15 cellular contexts compared by ENCODE assay signal in genomic region chr12:117377758-117378157, GRCh38. TPM values are rescaled to one million over a fixed set of nuclear protein-coding genes. Genes with fewer than 3 reads are reported as not detected.
DNase-seq lines count a peak whose midpoint lies in the region; ATAC-seq and TF ChIP-seq lines count a peak whose summit lies in the region.
"Had no signal": no experiment of that assay in that cellular context is flagged by ENCODE, and none has a peak within 500 bp of the region (broad histone marks: within the 10 kb centered on the region; RNA-seq: fewer than 3 reads in every experiment).

No MANE protein-coding gene starts in this region.

- no peaks in the 10 kb centered on the region for H3K79me2 ChIP-seq in GM23338 (replicated peaks; ENCODE audit: insufficient read depth)

- no peaks in the 10 kb centered on the region for H3K4me1 ChIP-seq in GM23338 (ENCODE audit: insufficient read depth)
- no peaks in the 10 kb centered on the region for H3K4me1 ChIP-seq in endodermal cell (ENCODE audit: control insufficient read depth, insufficient read depth, low read length)
- H3K4me1 ChIP-seq: stomach had no signal

- peak; percentile 61 for ATAC-seq in GM23338
- no peak for ATAC-seq in HG03135 (IDR thresholded peaks at IDR 0.05; ENCODE audit: unreplicated experiment)
- ATAC-seq: T-helper 17 cell had no signal

- DNase-seq in Caki2 (ENCODE audit: low read depth) (peak; percentile 36), GM23338 (ENCODE audit: low spot score) (peak; percentile 75), NCI-H510A treated with DMSO at 0.1 percent for 48 hours (lab: John Stamatoyannopoulos, UW) (peak; percentile 70), endodermal cell (peak; percentile 80), GM13976 (ENCODE audit: low spot score) (no peak), MV-4-11 (lab: John Stamatoyannopoulos, UW) (no peak)
- DNase-seq in stimulated activated CD4-positive, alpha-beta T cell treated with anti-CD3 and anti-CD28 coated beads, Interleukin-12 subunit alpha, Interleukin-12 subunit beta, amount 100 ng/mL, for 4 hours = no peak
- DNase-seq: activated CD4-positive, alpha-beta T cell treated with anti-CD3 and anti-CD28 coated beads, Interleukin-2, amount 50 U/mL, for 1 hour; aorta; NCI-H1092; stomach; T-helper 17 cell had no signal

- H3K9ac ChIP-seq in endodermal cell (ENCODE audit: extremely low read depth, low read length, poor library complexity, severe bottlenecking) = no peak overlapping the region

- no peak overlapping the region for H3K27ac ChIP-seq in GM23338 (ENCODE audit: low read depth)
- no peak overlapping the region for H3K27ac ChIP-seq in endodermal cell (ENCODE audit: low read depth, low read length)
- H3K27ac ChIP-seq: stomach had no signal

- WGBS in endodermal cell (ENCODE audit: insufficient coverage in 1 of 2, insufficient read length in 1 of 2), 2 experiments = 92% methylated on average over 2 of the region's 2 CpGs; no CpG with 5 or more reads in 1 of the 2 experiments

- H3K36me3 ChIP-seq in GM23338 (ENCODE audit: insufficient read depth) = no peaks in the 10 kb centered on the region
- no peaks in the 10 kb centered on the region for H3K36me3 ChIP-seq in endodermal cell (ENCODE audit: control insufficient read depth, insufficient read depth, low read length)
- H3K36me3 ChIP-seq: stomach had no signal

- H3K36me3 Mint-ChIP-seq in GM23338 (ENCODE audit: low read depth) (peaks cover 11% of the 10 kb centered on the region), endodermal cell (ENCODE audit: low read depth) (no peaks in the 10 kb centered on the region)
- H3K36me3 Mint-ChIP-seq: mesothelial cell of epicardium had no signal

- H3K9me3 ChIP-seq in endodermal cell (ENCODE audit: control insufficient read depth, low read length) = no peaks in the 10 kb centered on the region

- H3K9me2 ChIP-seq in GM23338 (ENCODE audit: insufficient read depth) = peaks cover 5% of the 10 kb centered on the region; the same call in 1 of the 2 replicates

- H3K4me3 Mint-ChIP-seq in GM23338 (no peak overlapping the region), endodermal cell (no peak overlapping the region)
- H3K4me3 Mint-ChIP-seq: mesothelial cell of epicardium, T-helper 17 cell had no signal

- no peak overlapping the region for H3K4me3 ChIP-seq in GM23338
- H3K4me3 ChIP-seq in endodermal cell (ENCODE audit: low read length) = no peak overlapping the region
- H3K4me3 ChIP-seq: stomach had no signal

- in situ Hi-C loops in Caki2 (cut with HindIII; ENCODE audit: low pct_unique_long_range_greater_than_20kb, low sequenced_read_pairs) (no loop called here), GM13976 (cut with MboI; ENCODE audit: low sequenced_read_pairs, unreplicated experiment) (no loop called here)

- H3K9me3 Mint-ChIP-seq in GM23338 (peaks cover 24% of the 10 kb centered on the region), endodermal cell (peaks cover 10% of the 10 kb centered on the region)

- H4K20me1 ChIP-seq in GM23338 (replicated peaks; ENCODE audit: insufficient read depth) = no peaks in the 10 kb centered on the region

- H2AFZ ChIP-seq in GM23338 = no peak overlapping the region

- H3K27me3 Mint-ChIP-seq in GM23338 (ENCODE audit: insufficient read depth, low read depth, poor library complexity) (peaks cover 8% of the 10 kb centered on the region), endodermal cell (ENCODE audit: insufficient read depth) (peaks cover 25% of the 10 kb centered on the region)
- H3K27me3 Mint-ChIP-seq: T-helper 17 cell had no signal

- H3K4me2 ChIP-seq in GM23338 = no peak overlapping the region

- no peak for TF ChIP-seq CTCF in GM23338 (conservative IDR thresholded peaks at IDR 0.05; ENCODE audit: low read depth in 2 of 2)
- TF ChIP-seq CTCF in endodermal cell (conservative IDR thresholded peaks at IDR 0.05) = no peak
- TF ChIP-seq CTCF in GM13976 (IDR thresholded peaks at IDR 0.05; ENCODE audit: borderline replicate concordance, control extremely low read depth, extremely low read depth, insufficient read depth, missing control alignments) = no peak

- H3K4me1 Mint-ChIP-seq in GM23338 = peaks cover 3% of the 10 kb centered on the region
- H3K4me1 Mint-ChIP-seq in endodermal cell = no peaks in the 10 kb centered on the region
- H3K4me1 Mint-ChIP-seq: mesothelial cell of epicardium, T-helper 17 cell had no signal

- H3K27me3 ChIP-seq in GM23338 (ENCODE audit: insufficient read depth) (no peaks in the 10 kb centered on the region), endodermal cell (ENCODE audit: control insufficient read depth, insufficient read depth, low read length, poor library complexity, severe bottlenecking) (peaks cover 8% of the 10 kb centered on the region)

- H3F3A ChIP-seq in GM23338 (replicated peaks; ENCODE audit: low read depth) = no peaks in the 10 kb centered on the region

- H3K27ac Mint-ChIP-seq in GM23338 (no peak overlapping the region), endodermal cell (no peak overlapping the region)
- H3K27ac Mint-ChIP-seq: mesothelial cell of epicardium, T-helper 17 cell had no signal

TF ChIP-seq in GM23338, 12 proteins besides CTCF, POLR2A, EP300 and RAD21:
- TF ChIP-seq ETS1 (IDR thresholded peaks at IDR 0.05) (0 out of 2 replicates have a peak, but pooled peaks have one; percentile 42), CREB1 (CRISPR knock-in tag; IDR thresholded peaks at IDR 0.05; ENCODE audit: low read depth) (no peak; the same call in 1 of the 2 replicates)

RNA-seq across cellular contexts. Expression of gene NOS1, which starts 16.3 kb away (rescaled TPM):
- total RNA-seq in Caki2 (2014; rRNA removed; shearing (Covaris generic); ENCODE audit: low replicate concordance) = 0.14 TPM in 1 of 2 replicates, not detected in the other
- 3.0 and 4.4 TPM in 2 replicates for total RNA-seq in GM23338 (2014; rRNA removed; shearing (Covaris generic))
- 0.63 and 0.64 TPM in 2 replicates for polyA plus RNA-seq in GM23338 (2016; fragmentation: Nextera tagmentation; extraction: Ambion mirVana)
- total RNA-seq in endodermal cell = under 1 TPM; 0.33 to 0.88 TPM
- polyA plus RNA-seq in endodermal cell (2013, experiment 1 of 2) = 0.25 TPM
- 0.17 TPM for polyA plus RNA-seq in endodermal cell (2013, experiment 2 of 2)
- total RNA-seq: T-helper 17 cell had no signal
- polyA plus RNA-seq: BJ had no signal

Comparison
In these comparisons a context has a peak if more than half of its experiments do, and no peak if none do; other contexts are left out.
1. DNase-seq: peak in Caki2 (single experiment), GM23338 (single experiment), NCI-H510A treated with DMSO at 0.1 percent for 48 hours (single experiment) and endodermal cell (single experiment); none in GM13976 (single experiment), stimulated activated CD4-positive, alpha-beta T cell treated with anti-CD3 and anti-CD28 coated beads, Interleukin-12 subunit alpha, Interleukin-12 subunit beta, amount 100 ng/mL, for 4 hours (single experiment) and MV-4-11 (single experiment).